In genomic region chr21:39444406-39445145, GRCh38 we compare ENCODE assay signal across 8 cellular contexts. TPM values are rescaled to one million over a fixed set of nuclear protein-coding genes. Genes with fewer than 3 reads are reported as not detected.
DNase-seq lines count a peak whose midpoint lies in the region; ATAC-seq, FAIRE-seq and TF ChIP-seq lines count a peak whose summit lies in the region.

No MANE protein-coding gene starts in this region.

- no peak for TF ChIP-seq CTCF in AG04450 (IDR thresholded peaks at IDR 0.05; ENCODE audit: low read depth, low read length)
- TF ChIP-seq CTCF in HFF-Myc (IDR thresholded peaks at IDR 0.05; ENCODE audit: low read depth, low read length, missing control alignments), result no peak

- H3K9me3 Mint-ChIP-seq in activated naive CD8-positive, alpha-beta T cell treated with anti-CD3 and anti-CD28 coated beads, Interleukin-2, amount 10 ng/mL, durations not matched to agents 7 days and 5 days, result no peaks in the 10 kb centered on the region

- FAIRE-seq in urothelium cell line (lab: Jason Lieb, UNC), result no peak

- CTCF ChIA-PET in AG04450 (lab: Charles Lee), result interaction anchor here (0.6 kb wide), 1 partner anchor 11 kb away, joined by 7 read pairs; no protein-coding TSS in a partner anchor

- DNase-seq in AG04450 (ENCODE audit: low read depth, low spot score), result no peak
- DNase-seq in HFF-Myc (ENCODE audit: extremely low read depth, low read depth), result no peak
- DNase-seq in activated naive CD8-positive, alpha-beta T cell treated with anti-CD3 and anti-CD28 coated beads, Interleukin-2, amount 10 ng/mL, durations not matched to agents 7 days and 5 days, result no peak
- peak; percentile 50 for DNase-seq in hepatic stellate cell (ENCODE audit: low spot score)
- DNase-seq in skeletal muscle cell (ENCODE audit: low read depth), result peak; percentile 31
- no peak for DNase-seq in NCI-H1694 treated with DMSO at 0.1 percent for 48 hours (lab: John Stamatoyannopoulos, UW)
- no peak for DNase-seq in urothelium cell line (ENCODE audit: low spot score)

- peaks cover 8% of the 10 kb centered on the region for H3K4me1 Mint-ChIP-seq in activated naive CD8-positive, alpha-beta T cell treated with anti-CD3 and anti-CD28 coated beads, Interleukin-2, amount 10 ng/mL, durations not matched to agents 7 days and 5 days

- peaks cover 12% of the 10 kb centered on the region for H3K27me3 Mint-ChIP-seq in activated naive CD8-positive, alpha-beta T cell treated with anti-CD3 and anti-CD28 coated beads, Interleukin-2, amount 10 ng/mL, durations not matched to agents 7 days and 5 days

- no peaks in the 10 kb centered on the region for H3K9me3 ChIP-seq in AG04450 (ENCODE audit: control insufficient read depth, insufficient read depth, low read length)

- ATAC-seq in activated naive CD8-positive, alpha-beta T cell treated with anti-CD3 and anti-CD28 coated beads, Interleukin-2, amount 10 ng/mL, durations not matched to agents 7 days and 5 days (ENCODE audit: low read depth), result no peak
- no peak for ATAC-seq in HG02798 (IDR thresholded peaks at IDR 0.05; ENCODE audit: poor library complexity, unreplicated experiment)

- H3K4me3 ChIP-seq in AG04450 (ENCODE audit: low read depth, low read length) (peak overlapping the region; percentile 73), HFF-Myc (replicated peaks; ENCODE audit: low read depth, low read length) (peak overlapping the region; percentile 89), skeletal muscle cell (ENCODE audit: low read depth, low read length) (peak overlapping the region; percentile 92)

- POLR2A ChIA-PET in AG04450 (lab: Yijun Ruan, JAX), result no interaction called here
- POLR2A ChIA-PET in activated naive CD8-positive, alpha-beta T cell treated with anti-CD3 and anti-CD28 coated beads, Interleukin-2, amount 10 ng/mL, durations not matched to agents 7 days and 5 days (lab: Charles Lee), result interaction anchor here (1.0 kb wide), 1 partner anchor 96 kb away, joined by 7 read pairs; the partner anchor contains the start of gene HMGN1

- peaks cover under 1% of the 10 kb centered on the region for H3K27me3 ChIP-seq in AG04450 (ENCODE audit: control insufficient read depth, insufficient read depth, low read length)

- H3K36me3 Mint-ChIP-seq in activated naive CD8-positive, alpha-beta T cell treated with anti-CD3 and anti-CD28 coated beads, Interleukin-2, amount 10 ng/mL, durations not matched to agents 7 days and 5 days, result no peaks in the 10 kb centered on the region

- peak overlapping the region; percentile 93 for H3K4me3 Mint-ChIP-seq in activated naive CD8-positive, alpha-beta T cell treated with anti-CD3 and anti-CD28 coated beads, Interleukin-2, amount 10 ng/mL, durations not matched to agents 7 days and 5 days

- H3K27ac Mint-ChIP-seq in activated naive CD8-positive, alpha-beta T cell treated with anti-CD3 and anti-CD28 coated beads, Interleukin-2, amount 10 ng/mL, durations not matched to agents 7 days and 5 days, result peak overlapping the region; percentile 5

- no peak overlapping the region for H3K27ac ChIP-seq in AG04450 (ENCODE audit: low read depth, low read length)

RNA-seq across cellular contexts. Expression of gene LCA5L, which starts 1.0 kb away (rescaled TPM):
- 0.81 and 1.1 TPM in 2 replicates for polyA plus RNA-seq in AG04450 (2011; rRNA removed)
- polyA minus RNA-seq in AG04450 (2011; rRNA and poly(A)+ RNA removed), result 0.23 TPM in 1 of 2 replicates, not detected in the other
- not detected for total RNA-seq in activated naive CD8-positive, alpha-beta T cell treated with anti-CD3 and anti-CD28 coated beads, Interleukin-2, amount 10 ng/mL, durations not matched to agents 7 days and 5 days

RNA-seq across cellular contexts. Expression of gene SH3BGR, which starts 7.2 kb away (rescaled TPM):
- 0.63 and 2.7 TPM in 2 replicates for polyA plus RNA-seq in AG04450 (2011; rRNA removed)
- polyA minus RNA-seq in AG04450 (2011; rRNA and poly(A)+ RNA removed), result 0.41 and 0.43 TPM in 2 replicates
- total RNA-seq in activated naive CD8-positive, alpha-beta T cell treated with anti-CD3 and anti-CD28 coated beads, Interleukin-2, amount 10 ng/mL, durations not matched to agents 7 days and 5 days, result 1 to 10 TPM; 1.4 to 1.9 TPM

Comparison
In these comparisons a context has a peak if more than half of its experiments do, and no peak if none do; other contexts are left out.
1. DNase-seq: peak in hepatic stellate cell (single experiment) and skeletal muscle cell (single experiment); none in AG04450 (single experiment), HFF-Myc (single experiment), activated naive CD8-positive, alpha-beta T cell treated with anti-CD3 and anti-CD28 coated beads, Interleukin-2, amount 10 ng/mL, durations not matched to agents 7 days and 5 days (single experiment), NCI-H1694 treated with DMSO at 0.1 percent for 48 hours (single experiment) and urothelium cell line (single experiment).
2. Peak in every context shown above with its lines, with median percentiles within 50 percentile points of each other: H3K4me3 ChIP-seq.